18 cellular contexts compared by ENCODE assay signal in the genomic region with DNA sequence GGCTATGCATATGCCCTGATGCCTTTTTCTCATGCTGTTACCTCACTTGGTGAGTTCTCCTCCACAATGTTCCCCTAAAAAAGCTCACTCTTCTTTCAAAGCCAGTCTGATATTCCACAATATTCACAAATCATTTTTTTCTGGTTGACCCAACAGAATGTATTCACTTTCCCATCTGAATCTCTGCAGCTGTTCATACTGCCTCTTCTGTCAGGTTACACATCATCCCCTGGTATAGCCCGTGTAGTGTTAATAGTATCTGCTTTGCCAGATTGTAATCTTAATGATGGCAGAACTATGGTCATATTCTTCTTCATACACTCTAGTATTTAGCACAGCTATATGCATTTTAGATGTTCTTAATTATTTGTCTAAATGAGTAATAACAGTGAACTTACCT.
"Had no signal": no experiment of that assay in that cellular context is flagged by ENCODE, and none has a peak within 500 bp of the region (broad histone marks: within the 10 kb centered on the region; RNA-seq: fewer than 3 reads in every experiment).

No MANE protein-coding gene starts in this region.

- H3K27ac Mint-ChIP-seq: activated naive CD4-positive, alpha-beta T cell treated with anti-CD3 and anti-CD28 coated beads, Interleukin-2, amount 50 U/mL, for 24 hours; naive thymus-derived CD8-positive, alpha-beta T cell; T-cell had no signal

- H3K27me3 ChIP-seq: hepatocyte, neutrophil, thyroid gland had no signal

- H3K36me3 ChIP-seq: neutrophil, thyroid gland had no signal

- H3K4me2 ChIP-seq: hepatocyte had no signal

- H3K79me2 ChIP-seq: hepatocyte had no signal

- H3K4me3 ChIP-seq: hepatocyte, thyroid gland had no signal

- DNase-seq: activated CD4-positive, CD25-positive, alpha-beta regulatory T cell treated with anti-CD3 and anti-CD28 coated beads, Interleukin-2, amount 50 U/mL, for 72 hours; activated CD8-positive, alpha-beta memory T cell treated with anti-CD3 and anti-CD28 coated beads for 24 hours; activated CD8-positive, alpha-beta memory T cell treated with anti-CD3 and anti-CD28 coated beads, Interleukin-2, amount 50 U/mL, for 48 hours; activated gamma-delta T cell; dermis blood vessel endothelial cell; effector memory CD4-positive, alpha-beta T cell; left cardiac atrium; naive thymus-derived CD8-positive, alpha-beta T cell; retina; stimulated activated CD4-positive, alpha-beta T cell treated with anti-CD3 and anti-CD28 coated beads, Interleukin-12 subunit alpha, Interleukin-12 subunit beta, amount 100 ng/mL, for 4 hours; stimulated activated CD4-positive, alpha-beta T cell treated with anti-CD3 and anti-CD28 coated beads, Interleukin-2, amount 100 ng/mL, for 24 hours; stimulated activated naive CD4-positive, alpha-beta T cell treated with Interleukin-2 at 50 U/mL for 16 hours; T-cell; T-helper 9 cell; thyroid gland had no signal

- H3K27me3 Mint-ChIP-seq: activated naive CD4-positive, alpha-beta T cell treated with anti-CD3 and anti-CD28 coated beads, Interleukin-2, amount 50 U/mL, for 24 hours; T-cell had no signal

- H3K4me1 ChIP-seq: thyroid gland had no signal

- H3K27ac ChIP-seq: hepatocyte, neutrophil, thyroid gland had no signal

- H3K4me1 Mint-ChIP-seq: activated naive CD4-positive, alpha-beta T cell treated with anti-CD3 and anti-CD28 coated beads, Interleukin-2, amount 50 U/mL, for 24 hours; T-cell had no signal

- H2AFZ ChIP-seq: hepatocyte had no signal

- H3K36me3 Mint-ChIP-seq: activated naive CD4-positive, alpha-beta T cell treated with anti-CD3 and anti-CD28 coated beads, Interleukin-2, amount 50 U/mL, for 24 hours; naive thymus-derived CD8-positive, alpha-beta T cell; T-cell had no signal

- H3K4me3 Mint-ChIP-seq: activated naive CD4-positive, alpha-beta T cell treated with anti-CD3 and anti-CD28 coated beads, Interleukin-2, amount 50 U/mL, for 24 hours; naive thymus-derived CD8-positive, alpha-beta T cell; T-cell had no signal

- H3K9me3 ChIP-seq: neutrophil, thyroid gland had no signal
